ENCODE assay signal across 11 cellular contexts in the genomic region with DNA sequence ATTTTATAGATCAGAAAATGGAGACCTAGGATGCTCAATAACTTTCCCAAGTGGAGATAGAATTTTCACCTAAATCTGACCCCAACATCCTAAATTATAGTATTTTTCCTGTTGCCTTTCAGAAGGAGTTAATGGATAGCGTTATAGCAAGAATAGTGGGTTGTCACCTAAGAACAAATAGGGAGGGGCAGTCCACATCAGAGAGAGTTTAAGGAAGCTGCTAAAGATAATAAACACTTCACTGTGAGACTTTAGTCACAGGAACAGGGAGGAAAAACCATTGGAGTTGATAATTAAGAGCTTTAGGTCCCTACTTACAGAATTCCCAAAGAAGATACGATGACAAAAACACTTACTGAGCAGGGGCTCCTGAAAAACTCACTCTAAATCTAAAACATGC.
"Had no signal": no experiment of that assay in that cellular context is flagged by ENCODE, and none has a peak within 500 bp of the region (broad histone marks: within the 10 kb centered on the region; RNA-seq: fewer than 3 reads in every experiment).

No MANE protein-coding gene starts in this region.

- FAIRE-seq: H1, H54 had no signal

- H3K36me3 ChIP-seq: HAP-1 had no signal

- H3K4me3 ChIP-seq: GM23248, GM23338, HAP-1 had no signal

- H3K27ac ChIP-seq: GM23248 had no signal

- H3K4me1 ChIP-seq: HAP-1 had no signal

- DNase-seq: GM23248, GOT3, H7, H9, HCEC 1CT, HFFc6 had no signal

- ATAC-seq: GM23338, HCT116 had no signal
